In genomic region chr14:55103005-55103640, GRCh38 we compare ENCODE assay signal across 8 cellular contexts. TPM values are rescaled to one million over a fixed set of nuclear protein-coding genes. Genes with fewer than 3 reads are reported as not detected.
A peak's percentile ranks its signal among the peaks of the same experiment; 100 is the strongest.
DNase-seq lines count a peak whose midpoint lies in the region; ATAC-seq lines count a peak whose summit lies in the region.

No MANE protein-coding gene starts in this region.

- H3K79me2 ChIP-seq in trophoblast cell (ENCODE audit: control insufficient read depth, insufficient read depth, low read length, poor library complexity) = peaks cover 3% of the 10 kb centered on the region

- no peak overlapping the region for H3K4me3 ChIP-seq in trophoblast cell (ENCODE audit: low read depth, low read length)

- H3K27ac Mint-ChIP-seq in activated T-cell treated with anti-CD3 and anti-CD28 coated beads, Interleukin-2, amount 50 U/mL, for 72 hours = peak overlapping the region; percentile 95

- H3K36me3 ChIP-seq in trophoblast cell (ENCODE audit: control insufficient read depth in 1 of 2, insufficient read depth in 2 of 2, low read length in 2 of 2) = peaks cover 2% of the 10 kb centered on the region in 2 experiments

- no peak overlapping the region for H3K18ac ChIP-seq in trophoblast cell (ENCODE audit: low read length)

- H3K27me3 ChIP-seq in trophoblast cell (ENCODE audit: insufficient read depth, low read length) = no peaks in the 10 kb centered on the region

- H3K4me1 Mint-ChIP-seq in activated T-cell treated with anti-CD3 and anti-CD28 coated beads, Interleukin-2, amount 50 U/mL, for 72 hours (ENCODE audit: low read depth) = peaks cover 51% of the 10 kb centered on the region

- H3K14ac ChIP-seq in trophoblast cell (ENCODE audit: low read length) = peak overlapping the region; percentile 51

- H3K4ac ChIP-seq in trophoblast cell (ENCODE audit: low read depth, low read length) = no peak overlapping the region

- peak overlapping the region; percentile 95 for H4K91ac ChIP-seq in trophoblast cell (ENCODE audit: low read depth, low read length)

- H3K79me1 ChIP-seq in trophoblast cell (ENCODE audit: low read length) = peaks cover 28% of the 10 kb centered on the region

- no peak overlapping the region for H2AK5ac ChIP-seq in trophoblast cell (ENCODE audit: low read length)

- peak overlapping the region; percentile 89 for H2BK5ac ChIP-seq in trophoblast cell (ENCODE audit: low read depth, low read length, poor library complexity)

- H3K9me3 ChIP-seq in trophoblast cell (ENCODE audit: insufficient read depth, low read depth, low read length) = peaks cover 3% of the 10 kb centered on the region

- peak overlapping the region; percentile 19 for H2AFZ ChIP-seq in trophoblast cell (ENCODE audit: insufficient read depth, low read length, poor library complexity)

- peak overlapping the region; percentile 21 for H4K8ac ChIP-seq in trophoblast cell (ENCODE audit: low read depth, low read length)

- H3K9me3 Mint-ChIP-seq in activated T-cell treated with anti-CD3 and anti-CD28 coated beads, Interleukin-2, amount 50 U/mL, for 72 hours = no peaks in the 10 kb centered on the region

- H2BK12ac ChIP-seq in trophoblast cell (ENCODE audit: low read length) = peak overlapping the region; percentile 99

- peak overlapping the region; percentile 87 to 98 for H3K4me3 Mint-ChIP-seq in activated T-cell treated with anti-CD3 and anti-CD28 coated beads, Interleukin-2, amount 50 U/mL, for 72 hours

- peak; percentile 50 for ATAC-seq in GM18502 (IDR thresholded peaks at IDR 0.05; ENCODE audit: poor library complexity, unreplicated experiment)
- ATAC-seq in HG02938 (IDR thresholded peaks at IDR 0.05; ENCODE audit: unreplicated experiment) = peak; percentile 24
- ATAC-seq in activated T-cell treated with anti-CD3 and anti-CD28 coated beads, Interleukin-2, amount 50 U/mL, for 72 hours (replicated peaks in 1 of 2) = peak; percentile 62 to 66

- H3K4me2 ChIP-seq in trophoblast cell (ENCODE audit: low read length) = peak overlapping the region; percentile 62

- H3K23ac ChIP-seq in trophoblast cell (ENCODE audit: low read length) = no peak overlapping the region

- peak; percentile 66 to 82 for DNase-seq in NOMO-1 (lab: John Stamatoyannopoulos, UW; ENCODE audit: unreplicated experiment in 2 of 2)
- DNase-seq in activated T-cell treated with anti-CD3 and anti-CD28 coated beads, Interleukin-2, amount 50 U/mL, for 72 hours = peak; percentile 70 to 71
- peak; percentile 95 for DNase-seq in fibroblast of the conjunctiva (ENCODE audit: low read depth)
- peak; percentile 98 for DNase-seq in trophoblast cell
- DNase-seq in retina = no peak
- DNase-seq in NAMALWA (ENCODE audit: low spot score) = no peak

- no CpG with 5 or more reads among the region's 13 CpGs for WGBS in trophoblast cell (ENCODE audit: extremely low coverage, insufficient coverage, insufficient read length)

- H3K27ac ChIP-seq in trophoblast cell (ENCODE audit: low read depth, low read length) = peak overlapping the region; percentile 98

- H3K9ac ChIP-seq in trophoblast cell (ENCODE audit: low read length) = peak overlapping the region; percentile 37

- peaks cover 6 to 8% of the 10 kb centered on the region in 2 donors for H3K36me3 Mint-ChIP-seq in activated T-cell treated with anti-CD3 and anti-CD28 coated beads, Interleukin-2, amount 50 U/mL, for 72 hours (ENCODE audit: insufficient read depth in 2 of 2)

- H3K4me1 ChIP-seq in trophoblast cell (ENCODE audit: control insufficient read depth in 1 of 2, insufficient read depth in 2 of 2, low read length in 2 of 2) = peaks cover 17 to 30% of the 10 kb centered on the region in 2 experiments

- no peaks in the 10 kb centered on the region for H3K27me3 Mint-ChIP-seq in activated T-cell treated with anti-CD3 and anti-CD28 coated beads, Interleukin-2, amount 50 U/mL, for 72 hours (ENCODE audit: low read depth)

- peak overlapping the region; percentile 74 for H2BK120ac ChIP-seq in trophoblast cell (ENCODE audit: insufficient read depth, low read length, poor library complexity)

- no peak overlapping the region for H4K12ac ChIP-seq in trophoblast cell (ENCODE audit: low read depth, low read length)

RNA-seq across cellular contexts. Expression of gene LGALS3, which starts 25.9 kb away (rescaled TPM):
- total RNA-seq in activated T-cell treated with anti-CD3 and anti-CD28 coated beads, Interleukin-2, amount 50 U/mL, for 72 hours = 10 to 100 TPM; 13.9 to 22.3 TPM
- 107 and 114 TPM in 2 replicates for polyA plus RNA-seq in trophoblast cell (2013)

RNA-seq across cellular contexts. Expression of gene MAPK1IP1L, which starts 51.7 kb away (rescaled TPM):
- total RNA-seq in activated T-cell treated with anti-CD3 and anti-CD28 coated beads, Interleukin-2, amount 50 U/mL, for 72 hours = 10 to 100 TPM; 90.9 to 91.4 TPM
- polyA plus RNA-seq in trophoblast cell (2013) = 125 and 127 TPM in 2 replicates

Comparison
In these comparisons a context has a peak if more than half of its experiments do, and no peak if none do; other contexts are left out.
1. DNase-seq: peak in NOMO-1 (2 of 2), activated T-cell treated with anti-CD3 and anti-CD28 coated beads, Interleukin-2, amount 50 U/mL, for 72 hours (2 of 2), fibroblast of the conjunctiva (single experiment) and trophoblast cell (2 of 2); none in retina (single experiment) and NAMALWA (single experiment).
2. Peak in every context shown above with its lines, with median percentiles within 50 percentile points of each other: ATAC-seq.